ENCODE assay signal across 23 cellular contexts in genomic region chr7:84633-85020, GRCh38.
"Had no signal": no experiment of that assay in that cellular context is flagged by ENCODE, and none has a peak within 500 bp of the region (broad histone marks: within the 10 kb centered on the region; RNA-seq: fewer than 3 reads in every experiment).

No MANE protein-coding gene starts in this region.

- H3K4me3 ChIP-seq: adrenal gland, ascending aorta, dorsolateral prefrontal cortex, esophagus muscularis mucosa, gastroesophageal sphincter, SK-N-MC, thyroid gland had no signal

- H3K27me3 ChIP-seq: adrenal gland, ascending aorta, brain microvascular endothelial cell, dorsolateral prefrontal cortex, esophagus muscularis mucosa, gastroesophageal sphincter, thyroid gland had no signal

- H3K36me3 ChIP-seq: adrenal gland, ascending aorta, brain microvascular endothelial cell, esophagus muscularis mucosa, gastroesophageal sphincter, thyroid gland had no signal

- ATAC-seq: activated naive CD4-positive, alpha-beta T cell treated with anti-CD3 and anti-CD28 coated beads, Interleukin-2, amount 50 U/mL, for 72 hours; effector memory CD8-positive, alpha-beta T cell; gastroesophageal sphincter; natural killer cell treated with Interleukin-12 subunit alpha and Interleukin-12 subunit beta and Interleukin-15 and Interleukin-18, amount 100 ng/mL, for 72 hours; stimulated activated naive CD8-positive, alpha-beta T cell treated with anti-CD3 and anti-CD28 coated beads, Interleukin-15, Interleukin-2, amounts not matched to agents 100 U/mL and 50 U/mL, for 24 hours; T-helper 17 cell had no signal

- DNase-seq: activated CD4-positive, alpha-beta T cell treated with anti-CD3 and anti-CD28 coated beads for 4 hours; activated CD4-positive, alpha-beta T cell treated with anti-CD3 and anti-CD28 coated beads, Interleukin-2, amount 50 U/mL, for 48 hours; activated CD4-positive, CD25-positive, alpha-beta regulatory T cell; brain microvascular endothelial cell; central memory CD4-positive, alpha-beta T cell; effector memory CD8-positive, alpha-beta T cell; immature natural killer cell; kidney glomerular epithelial cell; left ventricle myocardium superior; stimulated activated CD4-positive, alpha-beta T cell treated with anti-CD3 and anti-CD28 coated beads, Interleukin-2, amount 100 ng/mL, for 48 hours; stimulated activated naive CD8-positive, alpha-beta T cell treated with anti-CD3 and anti-CD28 coated beads, Interleukin-15, Interleukin-2, amounts not matched to agents 100 U/mL and 50 U/mL, for 24 hours; substantia nigra; SW 1271; T-helper 17 cell; thyroid gland had no signal

- H3K9me3 ChIP-seq: adrenal gland, ascending aorta, esophagus muscularis mucosa, gastroesophageal sphincter, thyroid gland had no signal

- H3K27ac ChIP-seq: adrenal gland, ascending aorta, brain microvascular endothelial cell, dorsolateral prefrontal cortex, esophagus muscularis mucosa, gastroesophageal sphincter, SK-N-MC, thyroid gland had no signal
